Comparison of ENCODE assay signal across 8 cellular contexts in the genomic region with DNA sequence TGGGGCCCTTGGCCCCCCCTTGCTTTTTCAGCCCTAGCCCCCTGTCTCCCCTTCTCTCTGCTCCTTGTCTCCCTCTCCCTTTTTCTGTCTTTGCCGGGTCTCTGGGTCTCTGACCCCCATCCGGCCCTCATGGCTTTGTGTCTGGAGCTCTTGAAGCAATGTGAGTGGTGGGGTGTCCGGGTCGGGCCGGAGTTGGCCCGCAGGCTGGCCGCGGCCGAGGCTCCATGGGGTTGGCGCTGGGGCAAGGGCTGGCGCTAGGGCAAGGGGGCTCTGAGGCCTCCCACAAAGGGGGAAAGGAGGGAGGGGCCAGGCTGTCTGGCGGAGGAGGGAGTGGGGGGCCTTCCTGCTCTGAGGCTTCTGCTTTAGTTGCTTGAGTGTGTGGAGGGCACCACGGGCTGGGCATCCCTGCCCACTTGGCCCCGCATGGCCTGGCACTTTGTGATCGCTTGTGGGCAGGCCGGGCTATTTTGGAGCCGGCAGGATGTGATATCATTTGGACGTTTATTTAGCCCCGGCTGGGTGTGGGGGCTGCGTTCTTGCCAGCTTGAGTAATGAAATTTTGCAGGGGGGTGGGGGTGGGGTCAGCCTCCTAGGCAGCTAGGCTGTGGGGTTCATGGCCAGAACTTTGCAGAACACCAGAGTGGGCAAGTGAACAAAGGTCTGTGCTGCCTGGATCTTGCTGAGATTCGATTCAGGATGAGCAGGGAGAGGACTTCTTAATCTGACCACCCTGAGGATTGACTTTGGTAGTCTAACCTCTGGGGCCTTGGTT.
DNase-seq lines count a peak whose midpoint lies in the region; ATAC-seq and TF ChIP-seq lines count a peak whose summit lies in the region.

No MANE protein-coding gene starts in this region.

- no peak for ATAC-seq in T-cell (replicated peaks in 1 of 4)
- ATAC-seq in naive thymus-derived CD8-positive, alpha-beta T cell: no peak

- H3K36me3 ChIP-seq in esophagus squamous epithelium: no peaks in the 10 kb centered on the region

- CTCF ChIA-PET in activated naive CD4-positive, alpha-beta T cell treated with anti-CD3 and anti-CD28 coated beads for 36 hours (lab: Charles Lee): interaction anchor here (1.0 to 1.7 kb wide), 2 partner anchors 8 to 10 kb away, joined by 3 to 7 read pairs; no protein-coding TSS in a partner anchor
- CTCF ChIA-PET in T-cell (lab: Charles Lee): interaction anchor here in 1 of 2 donors (0.9 kb wide), 1 partner anchor 311 kb away, joined by 4 read pairs; a partner anchor contains a TSS

- H3K9me3 Mint-ChIP-seq in activated naive CD4-positive, alpha-beta T cell treated with anti-CD3 and anti-CD28 coated beads for 36 hours: no peaks in the 10 kb centered on the region
- no peaks in the 10 kb centered on the region for H3K9me3 Mint-ChIP-seq in T-cell
- H3K9me3 Mint-ChIP-seq in naive thymus-derived CD8-positive, alpha-beta T cell: no peaks in the 10 kb centered on the region

- H3K4me1 ChIP-seq in esophagus squamous epithelium: peaks cover 56 to 68% (median 60%) of the 10 kb centered on the region in 3 donors

- H3K27me3 Mint-ChIP-seq in activated naive CD4-positive, alpha-beta T cell treated with anti-CD3 and anti-CD28 coated beads for 36 hours (ENCODE audit: low read depth): no peaks in the 10 kb centered on the region
- H3K27me3 Mint-ChIP-seq in T-cell: no peaks in the 10 kb centered on the region
- no peaks in the 10 kb centered on the region for H3K27me3 Mint-ChIP-seq in naive thymus-derived CD8-positive, alpha-beta T cell

- POLR2A ChIA-PET in T-cell (lab: Charles Lee): interaction anchor here in 1 of 2 donors (0.6 kb wide), 1 partner anchor 289 kb away, joined by 4 read pairs; no protein-coding TSS in a partner anchor
- POLR2A ChIA-PET in naive thymus-derived CD8-positive, alpha-beta T cell (lab: Charles Lee): interaction anchor here (0.6 to 1.4 kb wide), 5 partner anchors 11 to 1206 kb away, joined by 3 to 4 read pairs (median 3); no protein-coding TSS in a partner anchor

- no peaks in the 10 kb centered on the region for H3K36me3 Mint-ChIP-seq in activated naive CD4-positive, alpha-beta T cell treated with anti-CD3 and anti-CD28 coated beads for 36 hours (ENCODE audit: low read depth)
- H3K36me3 Mint-ChIP-seq in T-cell: no peaks in the 10 kb centered on the region
- H3K36me3 Mint-ChIP-seq in naive thymus-derived CD8-positive, alpha-beta T cell: peaks cover 0 to 2% (median 0%) of the 10 kb centered on the region in 3 donors

- H3K27ac ChIP-seq in esophagus squamous epithelium: peak overlapping the region; percentile 94 to 99 (median 95)

- WGBS in esophagus squamous epithelium, 2 donors: 9 to 12% methylated on average over 7 to 10 of the region's 21 CpGs

- no peaks in the 10 kb centered on the region for H3K9me3 ChIP-seq in esophagus squamous epithelium

- H3K4me3 ChIP-seq in esophagus squamous epithelium: peak overlapping the region; percentile 58 to 87 (median 74)

- DNase-seq in activated naive CD4-positive, alpha-beta T cell treated with anti-CD3 and anti-CD28 coated beads for 36 hours: no peak
- no peak for DNase-seq in activated naive CD4-positive, alpha-beta T cell treated with anti-CD3 and anti-CD28 coated beads, Interleukin-2, amount 50 U/mL, for 16 hours
- DNase-seq in T-cell: peak in 1 of 34 experiments; percentile 12
- no peak for DNase-seq in esophagus squamous epithelium (lab: John Stamatoyannopoulos, UW)
- peak in 5 of 10 donors; percentile 24 to 69 (median 25) for DNase-seq in naive thymus-derived CD8-positive, alpha-beta T cell
- DNase-seq in RPMI8226: no peak
- no peak for DNase-seq in NCI-H2196 treated with DMSO at 0.1 percent for 48 hours (lab: John Stamatoyannopoulos, UW; ENCODE audit: unreplicated experiment)
- DNase-seq in NCI-H524 treated with DMSO at 0.1 percent for 48 hours (lab: John Stamatoyannopoulos, UW): no peak

- peaks cover 64% of the 10 kb centered on the region for H3K4me1 Mint-ChIP-seq in activated naive CD4-positive, alpha-beta T cell treated with anti-CD3 and anti-CD28 coated beads for 36 hours (ENCODE audit: low read depth)
- peaks cover 60 to 67% (median 65%) of the 10 kb centered on the region in 3 donors for H3K4me1 Mint-ChIP-seq in T-cell
- H3K4me1 Mint-ChIP-seq in naive thymus-derived CD8-positive, alpha-beta T cell: peaks cover 40 to 66% (median 60%) of the 10 kb centered on the region in 4 donors

- H3K27ac Mint-ChIP-seq in activated naive CD4-positive, alpha-beta T cell treated with anti-CD3 and anti-CD28 coated beads for 36 hours: peak overlapping the region; percentile 61
- H3K27ac Mint-ChIP-seq in T-cell: peak overlapping the region; percentile 90 to 93
- H3K27ac Mint-ChIP-seq in naive thymus-derived CD8-positive, alpha-beta T cell: peak overlapping the region; percentile 86 to 98 (median 94)

- intact Hi-C loops in activated naive CD4-positive, alpha-beta T cell treated with anti-CD3 and anti-CD28 coated beads for 36 hours (cut with micrococcal nuclease): loop anchor here (1.0 to 10.0 kb wide), 5 partner anchors 11 to 1318 kb away; a partner anchor contains a TSS
- intact Hi-C loops in esophagus squamous epithelium (cut with DNase I): loop anchor here (10.0 kb wide), 1 partner anchor 82 kb away; a partner anchor contains a TSS

- no peak for TF ChIP-seq CTCF in esophagus squamous epithelium (IDR thresholded peaks at IDR 0.05)

- H3K4me3 Mint-ChIP-seq in activated naive CD4-positive, alpha-beta T cell treated with anti-CD3 and anti-CD28 coated beads for 36 hours: peak overlapping the region; percentile 84
- peak overlapping the region; percentile 90 to 98 (median 91) for H3K4me3 Mint-ChIP-seq in T-cell
- H3K4me3 Mint-ChIP-seq in naive thymus-derived CD8-positive, alpha-beta T cell: peak overlapping the region; percentile 89 to 99 (median 92)

- TF ChIP-seq POLR2A in esophagus squamous epithelium (IDR thresholded peaks at IDR 0.05): peak in 2 of 4 donors; percentile 36 to 59

- H3K27me3 ChIP-seq in esophagus squamous epithelium: no peaks in the 10 kb centered on the region
